ENCODE assay signal across 8 cellular contexts in the genomic region with DNA sequence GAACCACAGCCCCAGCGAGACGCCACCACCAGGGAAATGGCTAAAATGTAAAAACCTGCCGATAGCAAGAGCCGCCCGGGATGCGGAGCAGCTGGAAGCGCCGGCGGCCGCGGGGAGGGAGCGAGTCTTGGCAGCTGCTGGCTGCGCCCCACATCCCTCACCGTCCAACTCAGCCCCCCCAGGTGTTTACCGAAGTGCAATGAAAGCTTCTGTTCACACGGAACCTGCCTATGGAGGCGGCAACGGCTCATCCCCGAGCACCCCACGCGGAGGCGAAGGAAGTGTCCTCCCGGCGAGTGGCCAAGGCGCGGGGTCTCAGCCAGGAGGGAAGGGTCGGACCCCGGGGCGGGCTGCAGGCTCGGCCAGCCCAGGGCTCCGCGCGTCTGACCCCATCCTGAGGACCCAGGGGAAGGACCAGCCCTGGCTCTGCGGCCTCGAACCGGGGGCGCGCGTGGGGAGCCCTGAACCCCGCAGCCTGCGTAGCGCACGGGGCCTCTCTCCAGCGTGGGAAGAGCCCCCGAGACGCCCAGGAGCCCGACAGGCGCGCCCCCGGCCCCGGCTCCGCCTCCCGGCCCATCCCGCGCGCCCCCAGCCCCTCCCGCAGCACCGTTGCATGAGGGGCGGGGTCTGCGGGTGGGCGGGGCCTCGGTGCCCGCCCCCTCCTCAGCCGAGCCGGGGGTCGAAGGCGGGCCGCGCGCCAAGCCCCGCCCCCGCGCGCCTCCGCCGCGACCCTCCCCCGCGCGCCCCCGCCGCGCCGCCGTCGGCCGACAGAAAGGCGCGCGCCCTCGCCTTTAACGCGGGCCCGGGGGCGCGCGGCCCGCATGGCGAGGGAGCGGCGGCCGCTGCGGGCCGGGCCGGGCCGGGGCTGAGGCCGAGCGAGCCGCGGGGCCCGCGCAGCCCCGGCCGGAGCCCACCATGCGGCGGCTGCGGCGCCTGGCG. TPM values are rescaled to one million over a fixed set of nuclear protein-coding genes. Genes with fewer than 3 reads are reported as not detected.
A peak's percentile ranks its signal among the peaks of the same experiment; 100 is the strongest.
DNase-seq lines count a peak whose midpoint lies in the region; ATAC-seq and TF ChIP-seq lines count a peak whose summit lies in the region.

A gene (plus strand): TSS at position 822 of the 939 bp plus-strand sequence. CDS start 94 bp downstream, at position 916.

- peak within 1 kb of the TSS; percentile 79 to 90 (median 87) for H3K4me3 Mint-ChIP-seq in naive B cell

- ATAC-seq in naive B cell (ENCODE audit: low read depth in 2 of 2) = peak; percentile 63 to 69
- ATAC-seq in GM19455 (IDR thresholded peaks at IDR 0.05; ENCODE audit: unreplicated experiment) = no peak

- intact Hi-C loops in dorsolateral prefrontal cortex (cut with DNase I) = no loop called here

- H3K9me3 Mint-ChIP-seq in naive B cell = no peaks in the 10 kb centered on the region

- peaks cover 0 to 20% (median 0%) of the 10 kb centered on the region in 3 donors for H3K27me3 Mint-ChIP-seq in naive B cell

- peak in 2 of 56 donors; percentile 5 to 15 for TF ChIP-seq CTCF in dorsolateral prefrontal cortex (IDR thresholded peaks at IDR 0.05 in 54 of 56, conservative IDR thresholded peaks at IDR 0.05 in 2 of 56; ENCODE audit: low read depth in 1 of 56, partially characterized antibody in 56 of 56)
- no peak for TF ChIP-seq CTCF in GM10266 (IDR thresholded peaks at IDR 0.05; ENCODE audit: control insufficient read depth, insufficient read depth, low read depth, missing control alignments)

- H3K27me3 ChIP-seq in dorsolateral prefrontal cortex = peaks cover 0 to 20% (median 0%) of the 10 kb centered on the region in 45 donors

- DNase-seq in DMS 273 (lab: John Stamatoyannopoulos, UW; ENCODE audit: unreplicated experiment) (peak; percentile 82), DMS 273 treated with DMSO at 0.1 percent for 48 hours (lab: John Stamatoyannopoulos, UW) (no peak), NCI-H69 (lab: John Stamatoyannopoulos, UW) (peak; percentile 91), dorsolateral prefrontal cortex (peak in 4 of 10 donors; percentile 28 to 53 (median 44)), naive B cell (no peak), Ammon's horn (ENCODE audit: low spot score) (no peak), GM10266 (ENCODE audit: extremely low spot score) (no peak)

- peak within 1 kb of the TSS; percentile 36 to 79 (median 67) for H3K4me3 ChIP-seq in dorsolateral prefrontal cortex

- no peaks in the 10 kb centered on the region for H3K36me3 Mint-ChIP-seq in naive B cell

- peak within 1 kb of the TSS in 5 of 6 donors; percentile 37 to 79 (median 63) for H3K27ac Mint-ChIP-seq in naive B cell

- peaks cover 23 to 32% (median 29%) of the 10 kb centered on the region in 3 donors for H3K4me1 Mint-ChIP-seq in naive B cell

- peak within 1 kb of the TSS in 57 of 59 donors; percentile 6 to 88 (median 68) for H3K27ac ChIP-seq in dorsolateral prefrontal cortex

RNA-seq across cellular contexts. Expression of the gene that starts here (rescaled TPM):
- 10 to 100 TPM; 12.6 to 48.9 (median 34.9) TPM for total RNA-seq in dorsolateral prefrontal cortex
- polyA plus RNA-seq in naive B cell (ENCODE audit: low read depth in 6 of 6) = 10 to 100 TPM in 4 of 6 donors, 1 to 10 TPM in 1, under 1 TPM in 1; 0.91 to 71.6 (median 15.1) TPM

Comparison
In these comparisons a context has a peak if more than half of its experiments do, and no peak if none do; other contexts are left out.
1. DNase-seq: peak in DMS 273 (single experiment) and NCI-H69 (single experiment); none in DMS 273 treated with DMSO at 0.1 percent for 48 hours (single experiment), naive B cell (single experiment), Ammon's horn (single experiment) and GM10266 (single experiment).